Comparison of ENCODE assay signal across 23 cellular contexts in the genomic region with DNA sequence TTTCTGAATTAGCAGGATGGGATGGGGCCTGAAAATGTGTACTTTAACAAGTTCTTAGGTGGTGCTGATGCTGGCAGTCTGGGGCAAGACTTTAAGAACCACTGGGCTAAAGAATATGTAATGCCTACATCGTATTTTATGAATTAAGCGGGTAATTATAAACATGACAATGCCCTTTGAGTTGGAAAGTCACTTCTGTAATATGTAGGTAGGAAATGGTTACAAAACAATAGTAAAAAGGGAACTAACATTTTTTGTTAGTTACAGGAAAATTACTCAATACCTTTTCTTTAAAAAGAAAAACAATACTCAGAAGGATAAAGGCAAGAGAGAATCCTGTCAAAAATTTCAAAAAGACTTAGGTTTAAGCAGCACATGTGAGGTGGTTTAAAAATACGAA. TPM values are rescaled to one million over a fixed set of nuclear protein-coding genes. Genes with fewer than 3 reads are reported as not detected.
DNase-seq lines count a peak whose midpoint lies in the region; ATAC-seq lines count a peak whose summit lies in the region.
"Had no signal": no experiment of that assay in that cellular context is flagged by ENCODE, and none has a peak within 500 bp of the region (broad histone marks: within the 10 kb centered on the region; RNA-seq: fewer than 3 reads in every experiment).

No MANE protein-coding gene starts in this region.

- peaks cover 0 to 3% of the 10 kb centered on the region in 2 donors for H3K4me1 Mint-ChIP-seq in effector memory CD8-positive, alpha-beta T cell (ENCODE audit: low read depth in 2 of 2)
- H3K4me1 Mint-ChIP-seq in activated CD4-positive, alpha-beta T cell treated with anti-CD3 and anti-CD28 coated beads, Interleukin-2, amount 10 ng/mL, durations not matched to agents 7 days and 5 days, result no peaks in the 10 kb centered on the region

- DNase-seq in KBM-7 (peak; percentile 26), NOMO-1 (lab: John Stamatoyannopoulos, UW; ENCODE audit: unreplicated experiment in 2 of 2) (peak; percentile 87 to 100), SKM-1 (lab: John Stamatoyannopoulos, UW; ENCODE audit: unreplicated experiment) (peak; percentile 82), activated T-cell treated with anti-CD3 and anti-CD28 coated beads for 4 hours (no peak)
- DNase-seq in effector memory CD8-positive, alpha-beta T cell, result no peak
- no peak for DNase-seq in activated CD4-positive, alpha-beta T cell treated with anti-CD3 and anti-CD28 coated beads, Interleukin-2, amount 10 ng/mL, durations not matched to agents 7 days and 5 days
- DNase-seq: ACHN; Caco-2; CD4-positive, alpha-beta T cell; DMS153; GOT3; NCI-H1092; NCI-H1436 treated with DMSO at 0.1 percent for 48 hours; NCI-H2029; NCI-H2171 treated with DMSO at 0.1 percent for 48 hours; NCI-H446; NCI-H526 treated with DMSO at 0.1 percent for 48 hours had no signal

- in situ Hi-C loops in KBM-7 (cut with MboI; ENCODE audit: low pct_unique_long_range_greater_than_20kb, low sequenced_read_pairs), result no loop called here

- no peaks in the 10 kb centered on the region for H3K9me3 Mint-ChIP-seq in effector memory CD8-positive, alpha-beta T cell
- no peaks in the 10 kb centered on the region for H3K9me3 Mint-ChIP-seq in activated CD4-positive, alpha-beta T cell treated with anti-CD3 and anti-CD28 coated beads, Interleukin-2, amount 10 ng/mL, durations not matched to agents 7 days and 5 days
- H3K9me3 Mint-ChIP-seq: CD4-positive, alpha-beta T cell; T-helper 2 cell treated with Interferon-gamma antibody and Interleukin-4, amounts not matched to agents 5 μg/mL and 100 μg/mL, for 36 hours had no signal

- H3K4me3 Mint-ChIP-seq in effector memory CD8-positive, alpha-beta T cell, result no peak overlapping the region
- H3K4me3 Mint-ChIP-seq in activated CD4-positive, alpha-beta T cell treated with anti-CD3 and anti-CD28 coated beads, Interleukin-2, amount 10 ng/mL, durations not matched to agents 7 days and 5 days, result no peak overlapping the region
- H3K4me3 Mint-ChIP-seq: CD4-positive, alpha-beta T cell; T-helper 2 cell treated with Interferon-gamma antibody and Interleukin-4, amounts not matched to agents 5 μg/mL and 100 μg/mL, for 36 hours had no signal

- peaks cover 6 to 12% of the 10 kb centered on the region in 2 donors for H3K27me3 Mint-ChIP-seq in effector memory CD8-positive, alpha-beta T cell
- peaks cover 11% of the 10 kb centered on the region for H3K27me3 Mint-ChIP-seq in activated CD4-positive, alpha-beta T cell treated with anti-CD3 and anti-CD28 coated beads, Interleukin-2, amount 10 ng/mL, durations not matched to agents 7 days and 5 days

- POLR2A ChIA-PET in activated CD4-positive, alpha-beta T cell treated with anti-CD3 and anti-CD28 coated beads, Interleukin-2, amount 10 ng/mL, durations not matched to agents 7 days and 5 days (lab: Charles Lee), result no interaction called here

- CTCF ChIA-PET in activated CD4-positive, alpha-beta T cell treated with anti-CD3 and anti-CD28 coated beads, Interleukin-2, amount 10 ng/mL, durations not matched to agents 7 days and 5 days (lab: Charles Lee), result no interaction called here

- no peak for ATAC-seq in effector memory CD8-positive, alpha-beta T cell (replicated peaks)
- ATAC-seq in GM19467 (IDR thresholded peaks at IDR 0.05; ENCODE audit: unreplicated experiment), result no peak
- ATAC-seq: GM12878, HCT116 had no signal

- no peak overlapping the region for H3K27ac Mint-ChIP-seq in effector memory CD8-positive, alpha-beta T cell
- H3K27ac Mint-ChIP-seq in activated CD4-positive, alpha-beta T cell treated with anti-CD3 and anti-CD28 coated beads, Interleukin-2, amount 10 ng/mL, durations not matched to agents 7 days and 5 days, result no peak overlapping the region
- H3K27ac Mint-ChIP-seq: CD4-positive, alpha-beta T cell; T-helper 2 cell treated with Interferon-gamma antibody and Interleukin-4, amounts not matched to agents 5 μg/mL and 100 μg/mL, for 36 hours had no signal

- no peaks in the 10 kb centered on the region for H3K36me3 Mint-ChIP-seq in effector memory CD8-positive, alpha-beta T cell (ENCODE audit: insufficient read depth)
- no peaks in the 10 kb centered on the region for H3K36me3 Mint-ChIP-seq in activated CD4-positive, alpha-beta T cell treated with anti-CD3 and anti-CD28 coated beads, Interleukin-2, amount 10 ng/mL, durations not matched to agents 7 days and 5 days (ENCODE audit: low read depth)

RNA-seq across cellular contexts. Expression of gene STEAP4, which starts 48.3 kb away (rescaled TPM):
- not detected for total RNA-seq in activated CD4-positive, alpha-beta T cell treated with anti-CD3 and anti-CD28 coated beads, Interleukin-2, amount 10 ng/mL, durations not matched to agents 7 days and 5 days
- total RNA-seq: Caco-2; CD4-positive, alpha-beta T cell; Daoy; SJSA1 had no signal

Comparison
In these comparisons a context has a peak if more than half of its experiments do, and no peak if none do; other contexts are left out.
1. DNase-seq: peak in KBM-7 (single experiment), NOMO-1 (2 of 2) and SKM-1 (single experiment); none in effector memory CD8-positive, alpha-beta T cell (0 of 3), activated T-cell treated with anti-CD3 and anti-CD28 coated beads for 4 hours (single experiment) and activated CD4-positive, alpha-beta T cell treated with anti-CD3 and anti-CD28 coated beads, Interleukin-2, amount 10 ng/mL, durations not matched to agents 7 days and 5 days (single experiment).